19 cellular contexts compared by ENCODE assay signal in the genomic region with DNA sequence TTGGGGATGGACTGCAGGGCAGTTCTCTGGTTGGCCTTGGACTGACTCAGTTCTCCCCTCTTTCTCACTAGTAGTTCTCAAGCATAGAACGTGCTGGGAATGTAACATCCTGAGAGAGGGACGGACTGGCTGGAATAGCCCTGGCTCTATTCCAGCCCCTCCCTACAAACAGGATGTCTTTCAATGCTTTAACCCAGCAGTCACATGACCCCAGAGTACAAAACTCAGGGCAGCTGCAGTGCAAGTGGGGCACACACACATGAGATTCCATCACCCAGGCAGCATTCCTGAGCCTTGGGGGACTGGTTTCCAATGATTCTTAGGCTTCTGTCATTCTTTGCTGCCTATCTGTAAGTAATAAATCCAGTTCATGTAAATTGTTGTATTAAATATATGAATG. TPM values are rescaled to one million over a fixed set of nuclear protein-coding genes. Genes with fewer than 3 reads are reported as not detected.
DNase-seq lines count a peak whose midpoint lies in the region; ATAC-seq and TF ChIP-seq lines count a peak whose summit lies in the region.
"Had no signal": no experiment of that assay in that cellular context is flagged by ENCODE, and none has a peak within 500 bp of the region (broad histone marks: within the 10 kb centered on the region; RNA-seq: fewer than 3 reads in every experiment).

No MANE protein-coding gene starts in this region.

- no peaks in the 10 kb centered on the region for H3K9me3 ChIP-seq in BE2C
- no peaks in the 10 kb centered on the region for H3K9me3 ChIP-seq in colonic mucosa
- H3K9me3 ChIP-seq in liver (ENCODE audit: control insufficient read depth in 4 of 4, low read length in 3 of 4): no peaks in the 10 kb centered on the region
- H3K9me3 ChIP-seq: pancreas had no signal

- H3K4me3 ChIP-seq in BE2C (ENCODE audit: low read depth, low read length) (no peak overlapping the region), colonic mucosa (no peak overlapping the region), liver (ENCODE audit: low read depth in 1 of 3, low read length in 3 of 3) (no peak overlapping the region)
- H3K4me3 ChIP-seq: HAP-1, heart left ventricle, lung, pancreas had no signal

- ATAC-seq in GM18519 (IDR thresholded peaks at IDR 0.05; ENCODE audit: low FRiP score, unreplicated experiment): no peak
- ATAC-seq: heart left ventricle, pancreas had no signal

- WGBS in liver: 12% methylated on average over 2 of the region's 2 CpGs

- DNase-seq in BE2C (peak; percentile 30), colonic mucosa (peak; percentile 26), NCI-H128 (lab: John Stamatoyannopoulos, UW; ENCODE audit: unreplicated experiment) (no peak), ACHN (no peak), NCI-H82 (lab: John Stamatoyannopoulos, UW) (no peak)
- DNase-seq: activated T-cell treated with anti-CD3 and anti-CD28 coated beads for 4 hours; DMS79 treated with DMSO at 0.1 percent for 48 hours; effector memory CD4-positive, alpha-beta T cell; heart left ventricle; NCI-H1105; NCI-H774; pancreas; stimulated activated CD4-positive, alpha-beta T cell treated with anti-CD3 and anti-CD28 coated beads, Interleukin-1b, Interleukin-23, amount 100 ng/mL, for 48 hours had no signal

- H3K9ac ChIP-seq in colonic mucosa (ENCODE audit: low read depth in 2 of 2, low read length in 2 of 2) (no peak overlapping the region), liver (ENCODE audit: low read depth in 1 of 2, low read length in 2 of 2) (no peak overlapping the region)

- intact Hi-C loops in colonic mucosa (cut with DNase I): no loop called here

- no peak for TF ChIP-seq CTCF in BE2C (IDR thresholded peaks at IDR 0.05; ENCODE audit: low read depth, low read length)
- no peak for TF ChIP-seq CTCF in colonic mucosa (IDR thresholded peaks at IDR 0.05)
- no peak for TF ChIP-seq CTCF in liver (IDR thresholded peaks at IDR 0.05; ENCODE audit: low read depth, low read length, missing input control)

- H3K4me1 ChIP-seq in BE2C (no peaks in the 10 kb centered on the region), colonic mucosa (no peaks in the 10 kb centered on the region), liver (ENCODE audit: control insufficient read depth in 4 of 4, insufficient read depth in 4 of 4, low read length in 3 of 4) (peaks cover 0 to 18% (median 10%) of the 10 kb centered on the region in 4 donors)
- H3K4me1 ChIP-seq: HAP-1, pancreas had no signal

- TF ChIP-seq RAD21 in Ishikawa (IDR thresholded peaks at IDR 0.05; ENCODE audit: low read depth) (no peak), liver (IDR thresholded peaks at IDR 0.05) (peak in 1 of 2 donors; percentile 14)

- no peak for TF ChIP-seq EP300 in Ishikawa (IDR thresholded peaks at IDR 0.05; ENCODE audit: borderline replicate concordance)

- in situ Hi-C loops in ACHN (cut with HindIII; ENCODE audit: low pct_ligation_motif_present, low pct_unique_long_range_greater_than_20kb, low sequenced_read_pairs): no loop called here

- H3K27ac ChIP-seq in colonic mucosa (no peak overlapping the region), liver (ENCODE audit: low read depth in 1 of 2, low read length in 2 of 2) (peak overlapping the region; percentile 45 to 96)
- H3K27ac ChIP-seq: heart left ventricle, pancreas had no signal

- H3K27me3 ChIP-seq in BE2C: no peaks in the 10 kb centered on the region
- H3K27me3 ChIP-seq in colonic mucosa: no peaks in the 10 kb centered on the region
- no peaks in the 10 kb centered on the region for H3K27me3 ChIP-seq in liver (ENCODE audit: control insufficient read depth in 4 of 4, insufficient read depth in 4 of 4, low read length in 3 of 4)
- H3K27me3 ChIP-seq: pancreas had no signal

- H3K36me3 ChIP-seq in BE2C (no peaks in the 10 kb centered on the region), colonic mucosa (no peaks in the 10 kb centered on the region), liver (ENCODE audit: control insufficient read depth in 4 of 4, insufficient read depth in 3 of 4, low read depth in 1 of 4, low read length in 3 of 4) (no peaks in the 10 kb centered on the region)
- H3K36me3 ChIP-seq: HAP-1, heart left ventricle, pancreas had no signal

TF ChIP-seq in Ishikawa, 13 proteins besides CTCF, POLR2A, EP300 and RAD21:
- TF ChIP-seq CEBPB (IDR thresholded peaks at IDR 0.05) (no peak), USF1 (IDR thresholded peaks at IDR 0.05) (peak; percentile 79)

TF ChIP-seq in liver, 16 proteins besides CTCF, POLR2A, EP300 and RAD21 (continues in another document):
- no peak for TF ChIP-seq TAF1 (conservative IDR thresholded peaks at IDR 0.05)
- peak; percentile 29 for TF ChIP-seq YY1 (IDR thresholded peaks at IDR 0.05)
- TF ChIP-seq, protein P1, sequence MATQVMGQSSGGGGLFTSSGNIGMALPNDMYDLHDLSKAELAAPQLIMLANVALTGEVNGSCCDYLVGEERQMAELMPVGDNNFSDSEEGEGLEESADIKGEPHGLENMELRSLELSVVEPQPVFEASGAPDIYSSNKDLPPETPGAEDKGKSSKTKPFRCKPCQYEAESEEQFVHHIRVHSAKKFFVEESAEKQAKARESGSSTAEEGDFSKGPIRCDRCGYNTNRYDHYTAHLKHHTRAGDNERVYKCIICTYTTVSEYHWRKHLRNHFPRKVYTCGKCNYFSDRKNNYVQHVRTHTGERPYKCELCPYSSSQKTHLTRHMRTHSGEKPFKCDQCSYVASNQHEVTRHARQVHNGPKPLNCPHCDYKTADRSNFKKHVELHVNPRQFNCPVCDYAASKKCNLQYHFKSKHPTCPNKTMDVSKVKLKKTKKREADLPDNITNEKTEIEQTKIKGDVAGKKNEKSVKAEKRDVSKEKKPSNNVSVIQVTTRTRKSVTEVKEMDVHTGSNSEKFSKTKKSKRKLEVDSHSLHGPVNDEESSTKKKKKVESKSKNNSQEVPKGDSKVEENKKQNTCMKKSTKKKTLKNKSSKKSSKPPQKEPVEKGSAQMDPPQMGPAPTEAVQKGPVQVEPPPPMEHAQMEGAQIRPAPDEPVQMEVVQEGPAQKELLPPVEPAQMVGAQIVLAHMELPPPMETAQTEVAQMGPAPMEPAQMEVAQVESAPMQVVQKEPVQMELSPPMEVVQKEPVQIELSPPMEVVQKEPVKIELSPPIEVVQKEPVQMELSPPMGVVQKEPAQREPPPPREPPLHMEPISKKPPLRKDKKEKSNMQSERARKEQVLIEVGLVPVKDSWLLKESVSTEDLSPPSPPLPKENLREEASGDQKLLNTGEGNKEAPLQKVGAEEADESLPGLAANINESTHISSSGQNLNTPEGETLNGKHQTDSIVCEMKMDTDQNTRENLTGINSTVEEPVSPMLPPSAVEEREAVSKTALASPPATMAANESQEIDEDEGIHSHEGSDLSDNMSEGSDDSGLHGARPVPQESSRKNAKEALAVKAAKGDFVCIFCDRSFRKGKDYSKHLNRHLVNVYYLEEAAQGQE (IDR thresholded peaks at IDR 0.05): peak; percentile 50
- TF ChIP-seq FOXA1 (IDR thresholded peaks at IDR 0.05): no peak
- TF ChIP-seq SP1 (IDR thresholded peaks at IDR 0.05): peak; percentile 50
- TF ChIP-seq NR2F2 (IDR thresholded peaks at IDR 0.05): no peak
- TF ChIP-seq RXRA (IDR thresholded peaks at IDR 0.05): peak; percentile 45 to 61
- no peak for TF ChIP-seq JUND (IDR thresholded peaks at IDR 0.05)
- TF ChIP-seq EGR1 (IDR thresholded peaks at IDR 0.05; ENCODE audit: low read depth in 2 of 2): no peak
- peak; percentile 51 to 56 for TF ChIP-seq HNF4A (conservative IDR thresholded peaks at IDR 0.05)
- no peak for TF ChIP-seq GABPA (IDR thresholded peaks at IDR 0.05 in 1 of 2, conservative IDR thresholded peaks at IDR 0.05 in 1 of 2)
- TF ChIP-seq, protein P2, sequence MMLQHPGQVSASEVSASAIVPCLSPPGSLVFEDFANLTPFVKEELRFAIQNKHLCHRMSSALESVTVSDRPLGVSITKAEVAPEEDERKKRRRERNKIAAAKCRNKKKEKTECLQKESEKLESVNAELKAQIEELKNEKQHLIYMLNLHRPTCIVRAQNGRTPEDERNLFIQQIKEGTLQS (IDR thresholded peaks at IDR 0.05): no peak
- peak; percentile 17 for TF ChIP-seq ZBTB33 (IDR thresholded peaks at IDR 0.05)
- TF ChIP-seq, protein P3, sequence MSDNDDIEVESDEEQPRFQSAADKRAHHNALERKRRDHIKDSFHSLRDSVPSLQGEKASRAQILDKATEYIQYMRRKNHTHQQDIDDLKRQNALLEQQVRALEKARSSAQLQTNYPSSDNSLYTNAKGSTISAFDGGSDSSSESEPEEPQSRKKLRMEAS (IDR thresholded peaks at IDR 0.05): no peak
- TF ChIP-seq HNF4G (IDR thresholded peaks at IDR 0.05): no peak

RNA-seq across cellular contexts. Expression of gene ACOT6, which starts 1.6 kb away (rescaled TPM):
- polyA plus RNA-seq in BE2C (2012; ENCODE audit: insufficient read depth, insufficient read length, low read depth): not detected
- total RNA-seq in colonic mucosa: not detected
- 1 to 10 TPM in 1 of 2 donors, not detected in 1; 1.1 TPM for total RNA-seq in liver
- 1 to 10 TPM in 1 of 2 donors, under 1 TPM in 1; 0.65 to 1.1 TPM for polyA plus RNA-seq in liver
- total RNA-seq: HT-29, lung, pancreas had no signal
- polyA plus RNA-seq: heart left ventricle, lung, pancreas had no signal

RNA-seq across cellular contexts. Expression of gene ACOT4, which starts 19.0 kb away (rescaled TPM):
- 0.37 TPM for polyA plus RNA-seq in BE2C (2012; ENCODE audit: insufficient read depth, insufficient read length, low read depth)
- 1 to 10 TPM; 2.9 to 3.3 TPM for total RNA-seq in colonic mucosa
- total RNA-seq in liver: 10 to 100 TPM in 1 of 2 donors, 1 to 10 TPM in 1; 2.5 to 12.9 TPM
- 10 to 100 TPM in 1 of 2 donors, 1 to 10 TPM in 1; 8.9 to 12.6 TPM for polyA plus RNA-seq in liver

RNA-seq across cellular contexts. Expression of gene DNAL1, which starts 34.1 kb away (rescaled TPM):
- polyA plus RNA-seq in BE2C (2012; ENCODE audit: insufficient read depth, insufficient read length, low read depth): 3.4 TPM
- total RNA-seq in colonic mucosa (1 to 10 TPM; 8.1 to 8.3 TPM), liver (1 to 10 TPM; 2.6 to 3.4 TPM)
- polyA plus RNA-seq in liver: 1 to 10 TPM; 1.9 to 2.1 TPM

RNA-seq across cellular contexts. Expression of gene ACOT2, which starts 41.7 kb away (rescaled TPM):
- 86.8 TPM for polyA plus RNA-seq in BE2C (2012; ENCODE audit: insufficient read depth, insufficient read length, low read depth)
- total RNA-seq in colonic mucosa (10 to 100 TPM; 24.3 to 44.2 TPM), liver (100 to 1,000 TPM in 1 of 2 donors, 10 to 100 TPM in 1; 51.2 to 189 TPM)
- polyA plus RNA-seq in liver: 100 to 1,000 TPM; 145 to 157 TPM

RNA-seq across cellular contexts. Expression of gene HEATR4, which starts 51.9 kb away (rescaled TPM):
- 0.63 TPM for polyA plus RNA-seq in BE2C (2012; ENCODE audit: insufficient read depth, insufficient read length, low read depth)
- total RNA-seq in colonic mucosa: under 1 TPM in 1 of 2 donors, not detected in 1; 0.40 TPM
- total RNA-seq in liver: 1 to 10 TPM in 1 of 2 donors, not detected in 1; 1.2 TPM
- under 1 TPM; 0.15 to 0.74 TPM for polyA plus RNA-seq in liver

Comparison
In these comparisons a context has a peak if more than half of its experiments do, and no peak if none do; other contexts are left out.
1. DNase-seq: peak in BE2C (single experiment) and colonic mucosa (single experiment); none in NCI-H128 (single experiment), ACHN (single experiment) and NCI-H82 (single experiment).